8 cellular contexts compared by ENCODE assay signal in genomic region chr3:122233109-122233952, GRCh38. TPM values are rescaled to one million over a fixed set of nuclear protein-coding genes. Genes with fewer than 3 reads are reported as not detected.
DNase-seq lines count a peak whose midpoint lies in the region; ATAC-seq and TF ChIP-seq lines count a peak whose summit lies in the region.

No MANE protein-coding gene starts in this region.

- intact Hi-C loops in esophagus muscularis mucosa (cut with DNase I): no loop called here

- ATAC-seq in GM19043 (IDR thresholded peaks at IDR 0.05; ENCODE audit: low read depth, unreplicated experiment): peak; percentile 71
- ATAC-seq in HG03097 (IDR thresholded peaks at IDR 0.05; ENCODE audit: low FRiP score, unreplicated experiment): peak; percentile 52
- peak; percentile 63 for ATAC-seq in activated CD8-positive, alpha-beta T cell treated with anti-CD3 and anti-CD28 coated beads, Interleukin-2, amount 10 ng/mL, durations not matched to agents 7 days and 5 days
- peak; percentile 64 to 82 for ATAC-seq in upper lobe of left lung (ENCODE audit: low FRiP score in 2 of 2)

- WGBS in upper lobe of left lung, 2 donors: 61 to 65% methylated on average over 13 of the region's 13 CpGs
- 68% methylated on average over 13 of the region's 13 CpGs for WGBS in esophagus muscularis mucosa

- POLR2A ChIA-PET in activated CD8-positive, alpha-beta T cell treated with anti-CD3 and anti-CD28 coated beads, Interleukin-2, amount 10 ng/mL, durations not matched to agents 7 days and 5 days (lab: Charles Lee): no interaction called here

- H3K27ac Mint-ChIP-seq in activated CD8-positive, alpha-beta T cell treated with anti-CD3 and anti-CD28 coated beads, Interleukin-2, amount 10 ng/mL, durations not matched to agents 7 days and 5 days: no peak overlapping the region

- TF ChIP-seq EP300 in upper lobe of left lung (IDR thresholded peaks at IDR 0.05) (no peak), esophagus muscularis mucosa (IDR thresholded peaks at IDR 0.05) (no peak)

- peak overlapping the region in 10 of 11 experiments; percentile 31 to 76 (median 50); a peak in 15 of 22 replicates for H3K9ac ChIP-seq in BLaER1 treated with 17β-estradiol and CSF1 and Interleukin-3, amounts not matched to agents 10 nM and 100 nM

- H3K36me3 Mint-ChIP-seq in activated CD8-positive, alpha-beta T cell treated with anti-CD3 and anti-CD28 coated beads, Interleukin-2, amount 10 ng/mL, durations not matched to agents 7 days and 5 days (ENCODE audit: low read depth): no peaks in the 10 kb centered on the region

- no peaks in the 10 kb centered on the region for H4K20me1 ChIP-seq in BLaER1 treated with 17β-estradiol and CSF1 and Interleukin-3, amounts not matched to agents 10 nM and 100 nM

- peaks cover 17% of the 10 kb centered on the region for H3K4me1 Mint-ChIP-seq in activated CD8-positive, alpha-beta T cell treated with anti-CD3 and anti-CD28 coated beads, Interleukin-2, amount 10 ng/mL, durations not matched to agents 7 days and 5 days (ENCODE audit: low read depth)

- H3K36me3 ChIP-seq in BLaER1 treated with 17β-estradiol and CSF1 and Interleukin-3, amounts not matched to agents 10 nM and 100 nM: no peaks in the 10 kb centered on the region
- H3K36me3 ChIP-seq in upper lobe of left lung (no peaks in the 10 kb centered on the region), esophagus muscularis mucosa (no peaks in the 10 kb centered on the region)

- CTCF ChIA-PET in activated CD8-positive, alpha-beta T cell treated with anti-CD3 and anti-CD28 coated beads, Interleukin-2, amount 10 ng/mL, durations not matched to agents 7 days and 5 days (lab: Charles Lee): interaction anchor here (0.9 to 1.8 kb wide), 3 partner anchors 13 to 131 kb away, joined by 3 to 10 read pairs (median 4); no protein-coding TSS in a partner anchor

- no peaks in the 10 kb centered on the region for H3K27me3 ChIP-seq in BLaER1 treated with 17β-estradiol and CSF1 and Interleukin-3, amounts not matched to agents 10 nM and 100 nM
- H3K27me3 ChIP-seq in upper lobe of left lung (no peaks in the 10 kb centered on the region), esophagus muscularis mucosa (peaks cover 0 to 5% (median 0%) of the 10 kb centered on the region in 4 donors)

- H3K4me3 Mint-ChIP-seq in activated CD8-positive, alpha-beta T cell treated with anti-CD3 and anti-CD28 coated beads, Interleukin-2, amount 10 ng/mL, durations not matched to agents 7 days and 5 days: peak overlapping the region; percentile 5

- TF ChIP-seq POLR2A in upper lobe of left lung (IDR thresholded peaks at IDR 0.05) (peak in 1 of 4 donors; percentile 52), esophagus muscularis mucosa (IDR thresholded peaks at IDR 0.05; ENCODE audit: low read depth) (no peak)

- peak; percentile 34 for DNase-seq in activated CD8-positive, alpha-beta T cell treated with anti-CD3 and anti-CD28 coated beads, Interleukin-2, amount 10 ng/mL, durations not matched to agents 7 days and 5 days
- peak in 1 of 2 donors; percentile 64 for DNase-seq in upper lobe of left lung
- DNase-seq in NCI-H446 (lab: John Stamatoyannopoulos, UW): no peak
- no peak for DNase-seq in esophagus muscularis mucosa (ENCODE audit: extremely low spot score)
- DNase-seq in cerebellum (ENCODE audit: low spot score): no peak

- peak overlapping the region; percentile 59 to 90 (median 78) for H3K4me2 ChIP-seq in BLaER1 treated with 17β-estradiol and CSF1 and Interleukin-3, amounts not matched to agents 10 nM and 100 nM

- peak overlapping the region in 5 of 10 experiments; percentile 4 to 59 (median 40); a peak in 7 of 20 replicates for H3K4me3 ChIP-seq in BLaER1 treated with 17β-estradiol and CSF1 and Interleukin-3, amounts not matched to agents 10 nM and 100 nM
- H3K4me3 ChIP-seq in upper lobe of left lung (peak overlapping the region in 1 of 4 donors; percentile 1), esophagus muscularis mucosa (no peak overlapping the region)

- peak overlapping the region; percentile 3 to 87 (median 68); a peak in 20 of 22 replicates for H3K27ac ChIP-seq in BLaER1 treated with 17β-estradiol and CSF1 and Interleukin-3, amounts not matched to agents 10 nM and 100 nM
- H3K27ac ChIP-seq in upper lobe of left lung (peak overlapping the region; percentile 48 to 71 (median 68)), esophagus muscularis mucosa (replicated peaks in 1 of 4) (no peak overlapping the region)

- TF ChIP-seq CTCF in upper lobe of left lung (IDR thresholded peaks at IDR 0.05) (no peak), esophagus muscularis mucosa (IDR thresholded peaks at IDR 0.05) (no peak)

- H3K9me3 Mint-ChIP-seq in activated CD8-positive, alpha-beta T cell treated with anti-CD3 and anti-CD28 coated beads, Interleukin-2, amount 10 ng/mL, durations not matched to agents 7 days and 5 days (ENCODE audit: insufficient read depth): no peaks in the 10 kb centered on the region

- H3K27me3 Mint-ChIP-seq in activated CD8-positive, alpha-beta T cell treated with anti-CD3 and anti-CD28 coated beads, Interleukin-2, amount 10 ng/mL, durations not matched to agents 7 days and 5 days (ENCODE audit: low read depth): peaks cover 11% of the 10 kb centered on the region

- H3K4me1 ChIP-seq in BLaER1 treated with 17β-estradiol and CSF1 and Interleukin-3, amounts not matched to agents 10 nM and 100 nM: peaks cover 19 to 32% (median 26%) of the 10 kb centered on the region in 10 experiments
- H3K4me1 ChIP-seq in upper lobe of left lung (no peaks in the 10 kb centered on the region), esophagus muscularis mucosa (no peaks in the 10 kb centered on the region)

- H3K9me3 ChIP-seq in BLaER1 treated with 17β-estradiol and CSF1 and Interleukin-3, amounts not matched to agents 10 nM and 100 nM (replicated peaks in 1 of 11): peaks cover 0 to 4% (median 0%) of the 10 kb centered on the region in 11 experiments; a peak in 1 of 22 replicates
- H3K9me3 ChIP-seq in upper lobe of left lung (no peaks in the 10 kb centered on the region), esophagus muscularis mucosa (no peaks in the 10 kb centered on the region)

RNA-seq across cellular contexts. Expression of gene CASR, which starts 49.9 kb away (rescaled TPM):
- not detected for total RNA-seq in activated CD8-positive, alpha-beta T cell treated with anti-CD3 and anti-CD28 coated beads, Interleukin-2, amount 10 ng/mL, durations not matched to agents 7 days and 5 days
- total RNA-seq in upper lobe of left lung (under 1 TPM in 1 of 6 donors, not detected in 5; 0.10 TPM), esophagus muscularis mucosa (under 1 TPM in 2 of 4 donors, not detected in 2; under 0.01 to 0.19 TPM), cerebellum (0.09 TPM)

Comparison
In these comparisons a context has a peak if more than half of its experiments do, and no peak if none do; other contexts are left out.
1. H3K27ac ChIP-seq: peak in BLaER1 treated with 17β-estradiol and CSF1 and Interleukin-3, amounts not matched to agents 10 nM and 100 nM (11 of 11) and upper lobe of left lung (4 of 4); none in esophagus muscularis mucosa (0 of 4).
2. Peak in every context shown above with its lines, with median percentiles within 50 percentile points of each other: ATAC-seq.